ENCODE assay signal across 12 cellular contexts in genomic region chr1:235911300-235911662, GRCh38.
"Had no signal": no experiment of that assay in that cellular context is flagged by ENCODE, and none has a peak within 500 bp of the region (broad histone marks: within the 10 kb centered on the region; RNA-seq: fewer than 3 reads in every experiment).

No MANE protein-coding gene starts in this region.

- H3K4me3 Mint-ChIP-seq: activated CD8-positive, alpha-beta T cell treated with anti-CD3 and anti-CD28 coated beads, Interleukin-2, amount 10 ng/mL, durations not matched to agents 7 days and 5 days; activated T-helper 1 cell treated with anti-CD3 and anti-CD28 coated beads, Interleukin-12 subunit alpha, Interleukin-12 subunit beta, Interleukin-2, Interleukin-4 antibody, amounts not matched to agents 30 ng/mL and 10 ng/mL and 1 ng/mL, durations not matched to agents 14 hours and 24 hours and 36 hours; nephron; stimulated activated naive CD8-positive, alpha-beta T cell treated with anti-CD3 and anti-CD28 coated beads, Interleukin-15, amount 100 ng/mL, for 72 hours; T-helper 17 cell; WTC11 had no signal

- H3K4me3 ChIP-seq: adrenal gland, ovary, thoracic aorta had no signal

- H3K9me3 Mint-ChIP-seq: activated T-helper 1 cell treated with anti-CD3 and anti-CD28 coated beads, Interleukin-12 subunit alpha, Interleukin-12 subunit beta, Interleukin-2, Interleukin-4 antibody, amounts not matched to agents 30 ng/mL and 10 ng/mL and 1 ng/mL, durations not matched to agents 14 hours and 24 hours and 36 hours; nephron; stimulated activated naive CD8-positive, alpha-beta T cell treated with anti-CD3 and anti-CD28 coated beads, Interleukin-15, amount 100 ng/mL, for 72 hours; WTC11 had no signal

- H3K27ac Mint-ChIP-seq: activated CD8-positive, alpha-beta T cell treated with anti-CD3 and anti-CD28 coated beads, Interleukin-2, amount 10 ng/mL, durations not matched to agents 7 days and 5 days; stimulated activated naive CD8-positive, alpha-beta T cell treated with anti-CD3 and anti-CD28 coated beads, Interleukin-15, amount 100 ng/mL, for 72 hours; T-helper 17 cell; WTC11 had no signal

- H3K36me3 ChIP-seq: adrenal gland, ovary, thoracic aorta had no signal

- H3K36me3 Mint-ChIP-seq: WTC11 had no signal

- H3K27me3 Mint-ChIP-seq: stimulated activated naive CD8-positive, alpha-beta T cell treated with anti-CD3 and anti-CD28 coated beads, Interleukin-15, amount 100 ng/mL, for 72 hours had no signal

- H3K27ac ChIP-seq: ovary had no signal

- H3K4me1 Mint-ChIP-seq: T-helper 17 cell had no signal

- DNase-seq: activated CD8-positive, alpha-beta memory T cell treated with anti-CD3 and anti-CD28 coated beads, Interleukin-2, amount 50 U/mL, for 48 hours; activated CD8-positive, alpha-beta T cell treated with anti-CD3 and anti-CD28 coated beads, Interleukin-2, amount 10 ng/mL, durations not matched to agents 7 days and 5 days; cerebellar nuclear complex; left colon; ovary; T-helper 17 cell had no signal

- H3K9me3 ChIP-seq: adrenal gland, ovary, thoracic aorta had no signal

- ATAC-seq: T-helper 17 cell had no signal

- H3K27me3 ChIP-seq: adrenal gland, ovary had no signal
